In genomic region chr7:158903897-158904541, GRCh38 we compare ENCODE assay signal across 25 cellular contexts.
"Had no signal": no experiment of that assay in that cellular context is flagged by ENCODE, and none has a peak within 500 bp of the region (broad histone marks: within the 10 kb centered on the region; RNA-seq: fewer than 3 reads in every experiment).

No MANE protein-coding gene starts in this region.

- H3K9ac ChIP-seq: KMS-11, SK-N-SH had no signal

- FAIRE-seq: HepG2 had no signal

- H3K27ac ChIP-seq: KMS-11, RWPE1 had no signal

- H3K9me2 ChIP-seq: SK-N-SH had no signal

- H3K4me2 ChIP-seq: KMS-11, SK-N-SH had no signal

- H3K9me3 ChIP-seq: MG63, SK-N-SH had no signal

- H3K27me3 ChIP-seq: MG63 had no signal

- ATAC-seq: HepG2, Panc1, T-cell had no signal

- H3K4me3 ChIP-seq: MG63 had no signal

- H3K36me3 ChIP-seq: MG63 had no signal

- DNase-seq: IMR-90, Kasumi-1, MG63, NCI-H1092, NCI-H1105 treated with DMSO at 0.1 percent for 48 hours, NCI-H1417 treated with DMSO at 0.1 percent for 48 hours, NCI-H146, NCI-H1694 treated with DMSO at 0.1 percent for 48 hours, NCI-H1930, NCI-H2081, NCI-H2171, NCI-H226, NCI-H446, NCI-H510A, NCI-H524 treated with DMSO at 0.1 percent for 48 hours, NCI-H69, NCI-H774, SHP77, SW 1271, T-cell had no signal
